In the genomic region with DNA sequence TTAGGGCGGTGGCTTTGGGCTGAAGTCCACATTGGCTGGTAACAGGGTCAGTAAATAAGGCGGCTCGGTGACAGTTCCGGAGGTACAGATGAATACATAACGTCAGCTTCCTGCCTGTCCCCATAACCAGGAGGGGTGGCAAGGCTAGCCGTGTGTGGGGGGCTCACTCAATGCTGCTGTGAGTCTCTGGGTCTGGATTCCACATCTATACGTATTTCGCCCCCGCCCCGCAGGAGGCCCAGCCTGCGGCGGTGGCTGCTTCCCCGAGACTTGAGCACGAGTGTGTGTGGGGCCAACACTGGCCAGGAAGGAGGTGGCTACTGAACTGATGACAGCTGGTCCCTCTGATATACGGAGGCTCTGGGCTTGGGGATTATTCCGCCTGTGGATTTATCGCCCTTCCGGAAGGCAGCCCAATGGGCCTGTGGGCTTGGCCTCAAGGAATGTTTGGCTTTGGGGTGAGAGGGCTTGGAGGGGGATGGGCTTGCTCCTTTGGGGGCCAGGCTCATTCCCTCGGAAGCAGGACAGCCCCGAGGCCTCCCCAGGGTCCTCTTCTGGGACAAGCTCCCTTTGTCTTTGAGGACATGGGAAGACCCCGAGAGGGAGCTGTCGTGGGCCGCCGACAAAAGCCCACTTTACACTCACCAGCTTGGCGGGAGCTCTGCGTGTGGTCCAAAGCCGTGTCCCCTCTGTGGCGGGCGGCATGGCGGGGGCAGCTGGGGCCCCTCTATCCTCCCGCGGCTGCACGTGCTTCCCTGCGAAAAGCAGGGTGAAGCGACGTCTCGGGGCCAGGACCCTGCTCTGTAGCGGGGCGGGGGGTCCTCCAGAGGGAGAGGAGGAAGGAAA, we compare ENCODE assay signal across 24 cellular contexts.
DNase-seq lines count a peak whose midpoint lies in the region; ATAC-seq, FAIRE-seq and TF ChIP-seq lines count a peak whose summit lies in the region.
"Had no signal": no experiment of that assay in that cellular context is flagged by ENCODE, and none has a peak within 500 bp of the region (broad histone marks: within the 10 kb centered on the region; RNA-seq: fewer than 3 reads in every experiment).

No MANE protein-coding gene starts in this region.

- H3K36me3 ChIP-seq in RWPE2 (ENCODE audit: low read depth) (no peaks in the 10 kb centered on the region), kidney (ENCODE audit: control insufficient read depth in 1 of 2, insufficient read depth in 2 of 2, low read length in 2 of 2) (no peaks in the 10 kb centered on the region)
- H3K36me3 ChIP-seq: stomach, thyroid gland had no signal

- no peak overlapping the region for H3K27ac ChIP-seq in RWPE2 (ENCODE audit: poor library complexity, severe bottlenecking)
- no peak overlapping the region for H3K27ac ChIP-seq in kidney (ENCODE audit: low read depth in 2 of 2, low read length in 2 of 2)
- H3K27ac ChIP-seq: 22Rv1, coronary artery, GM23248, HL-60, stomach, thyroid gland had no signal

- FAIRE-seq in kidney (lab: Jason Lieb, UNC): no peak

- H3K9me3 ChIP-seq in RWPE2 (ENCODE audit: severe bottlenecking) (no peaks in the 10 kb centered on the region), kidney (ENCODE audit: control insufficient read depth in 1 of 2, low read length in 2 of 2) (no peaks in the 10 kb centered on the region)
- H3K9me3 ChIP-seq: stomach, thyroid gland had no signal

- no peak overlapping the region for H3K9ac ChIP-seq in kidney (ENCODE audit: low read length in 2 of 2)
- H3K9ac ChIP-seq: GM23248 had no signal

- H3K4me3 ChIP-seq in RWPE2 (ENCODE audit: severe bottlenecking) (no peak overlapping the region), kidney (ENCODE audit: low read length in 2 of 2) (no peak overlapping the region)
- H3K4me3 ChIP-seq: coronary artery, GM23248, stomach, thyroid gland had no signal

- no peaks in the 10 kb centered on the region for H3K4me1 ChIP-seq in RWPE2 (ENCODE audit: insufficient read depth, poor library complexity, severe bottlenecking)
- H3K4me1 ChIP-seq in kidney (ENCODE audit: control insufficient read depth in 1 of 2, insufficient read depth in 1 of 2, low read depth in 1 of 2, low read length in 2 of 2): no peaks in the 10 kb centered on the region
- H3K4me1 ChIP-seq: thyroid gland had no signal

- peaks cover 30% of the 10 kb centered on the region for H3K27me3 ChIP-seq in RWPE2 (ENCODE audit: insufficient read depth, poor library complexity, severe bottlenecking)
- H3K27me3 ChIP-seq: thyroid gland had no signal

- no peak for TF ChIP-seq CTCF in RWPE2 (IDR thresholded peaks at IDR 0.05; ENCODE audit: poor library complexity, severe bottlenecking)
- no peak for TF ChIP-seq CTCF in kidney (IDR thresholded peaks at IDR 0.05; ENCODE audit: borderline replicate concordance, extremely low read depth, insufficient read depth)

- intact Hi-C loops in kidney (cut with DNase I) (no loop called here), posterior vena cava (cut with DNase I) (no loop called here)

- ATAC-seq in RWPE2 (ENCODE audit: low read depth): no peak
- ATAC-seq: SK-N-SH treated with all-trans-retinoic acid at 6 μM for 48 hours had no signal

- DNase-seq in DMS 273 (lab: John Stamatoyannopoulos, UW; ENCODE audit: unreplicated experiment) (peak; percentile 62), DMS 273 treated with DMSO at 0.1 percent for 48 hours (lab: John Stamatoyannopoulos, UW) (no peak), RWPE2 (ENCODE audit: low spot score) (peak; percentile 60), kidney (peak; percentile 66), posterior vena cava (ENCODE audit: low spot score) (peak; percentile 63), C1 segment of cervical spinal cord (lab: John Stamatoyannopoulos, UW) (no peak)
- DNase-seq in stimulated activated CD4-positive, alpha-beta T cell treated with anti-CD3 and anti-CD28 coated beads, Interleukin-4, amount 100 ng/mL, for 1 hour: no peak
- no peak for DNase-seq in stimulated activated CD4-positive, alpha-beta T cell treated with anti-CD3 and anti-CD28 coated beads, Interleukin-15, amount 100 ng/mL, for 24 hours
- DNase-seq: activated CD4-positive, alpha-beta T cell treated with anti-CD3 and anti-CD28 coated beads, Interleukin-2, amount 10 ng/mL, durations not matched to agents 24 days and 14 days; activated naive CD4-positive, alpha-beta T cell treated with Interleukin-2 at 50 U/mL for 16 hours; activated T-cell treated with anti-CD3 and anti-CD28 coated beads, Interleukin-2, amount 50 U/mL, for 48 hours; amygdala; effector memory CD4-positive, alpha-beta T cell; GM23248; Karpas-422; NCI-H1436 treated with DMSO at 0.1 percent for 48 hours; RPMI8226; stimulated activated CD8-positive, alpha-beta memory T cell treated with anti-CD3 and anti-CD28 coated beads, Interleukin-4, amount 100 ng/mL, for 48 hours; stomach; thyroid gland had no signal

Comparison
In these comparisons a context has a peak if more than half of its experiments do, and no peak if none do; other contexts are left out.
1. DNase-seq: peak in DMS 273 (single experiment), RWPE2 (single experiment), kidney (single experiment) and posterior vena cava (single experiment); none in DMS 273 treated with DMSO at 0.1 percent for 48 hours (single experiment), stimulated activated CD4-positive, alpha-beta T cell treated with anti-CD3 and anti-CD28 coated beads, Interleukin-4, amount 100 ng/mL, for 1 hour (single experiment), C1 segment of cervical spinal cord (0 of 14) and stimulated activated CD4-positive, alpha-beta T cell treated with anti-CD3 and anti-CD28 coated beads, Interleukin-15, amount 100 ng/mL, for 24 hours (single experiment).